Comparison of ENCODE assay signal across 1 cellular context in the genomic region with DNA sequence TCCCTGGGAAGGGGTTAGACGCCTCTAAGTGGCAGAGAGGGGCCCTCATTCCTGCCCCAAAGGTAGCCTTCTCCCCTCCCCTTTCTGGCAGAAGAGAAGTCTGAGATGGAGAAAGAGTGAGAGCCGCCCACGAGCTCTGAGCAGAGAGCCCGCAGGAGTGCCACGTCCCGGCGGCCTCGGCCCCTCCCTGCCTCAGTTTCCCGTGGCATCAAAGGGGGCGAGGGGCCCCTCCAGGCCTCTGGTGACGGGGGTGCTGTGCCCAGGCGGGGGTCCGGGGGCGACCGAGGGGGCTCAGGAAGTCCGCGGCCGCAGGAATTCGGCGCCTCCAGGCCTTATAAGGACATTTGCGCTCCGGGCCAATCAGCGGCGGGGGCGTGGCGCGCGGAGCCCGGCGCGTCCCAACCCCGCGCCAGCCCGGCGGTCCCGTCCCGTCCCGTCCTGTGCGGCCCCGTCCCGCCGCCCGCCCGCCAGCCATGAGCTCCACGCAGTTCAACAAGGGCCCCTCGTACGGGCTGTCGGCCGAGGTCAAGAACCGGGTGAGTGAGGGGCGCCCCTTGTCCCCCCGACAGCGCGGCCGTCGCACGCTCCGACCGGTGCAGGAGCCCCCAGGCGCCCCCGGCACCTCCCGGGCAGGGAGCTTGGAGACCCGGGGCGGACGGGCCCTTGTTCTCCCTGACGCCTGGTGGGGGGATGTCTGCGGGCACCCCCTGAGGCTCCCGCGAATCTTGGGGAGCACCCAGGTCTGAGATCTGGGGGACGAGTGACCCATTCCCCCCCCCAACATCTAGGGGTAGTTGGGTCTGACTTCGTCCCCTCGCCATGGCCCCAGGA.
TF ChIP-seq lines count a peak whose summit lies in the region.

A gene (plus strand): TSS at position 420 of the 831 bp plus-strand sequence. CDS start 54 bp downstream, at position 474.

TF ChIP-seq in HepG2, 621 proteins besides CTCF, POLR2A, EP300 and RAD21 (continued from another document and continues in another):
- TF ChIP-seq, protein P1, sequence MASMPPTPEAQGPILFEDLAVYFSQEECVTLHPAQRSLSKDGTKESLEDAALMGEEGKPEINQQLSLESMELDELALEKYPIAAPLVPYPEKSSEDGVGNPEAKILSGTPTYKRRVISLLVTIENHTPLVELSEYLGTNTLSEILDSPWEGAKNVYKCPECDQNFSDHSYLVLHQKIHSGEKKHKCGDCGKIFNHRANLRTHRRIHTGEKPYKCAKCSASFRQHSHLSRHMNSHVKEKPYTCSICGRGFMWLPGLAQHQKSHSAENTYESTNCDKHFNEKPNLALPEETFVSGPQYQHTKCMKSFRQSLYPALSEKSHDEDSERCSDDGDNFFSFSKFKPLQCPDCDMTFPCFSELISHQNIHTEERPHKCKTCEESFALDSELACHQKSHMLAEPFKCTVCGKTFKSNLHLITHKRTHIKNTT (CRISPR knock-in tag; IDR thresholded peaks at IDR 0.05), result no peak
- peak; percentile 56 for TF ChIP-seq MED8 (CRISPR knock-in tag; IDR thresholded peaks at IDR 0.05; ENCODE audit: insufficient replicate concordance)
- no peak for TF ChIP-seq FOSL1 (CRISPR knock-in tag; IDR thresholded peaks at IDR 0.05; ENCODE audit: borderline replicate concordance)
- TF ChIP-seq SCMH1 (CRISPR knock-in tag; IDR thresholded peaks at IDR 0.05; ENCODE audit: borderline replicate concordance), result no peak
- TF ChIP-seq YEATS2 (CRISPR knock-in tag; IDR thresholded peaks at IDR 0.05; ENCODE audit: borderline replicate concordance), result 0 out of 2 replicates have a peak, but pooled peaks have one; percentile 10
- TF ChIP-seq ARID2 (CRISPR knock-in tag; IDR thresholded peaks at IDR 0.05; ENCODE audit: borderline replicate concordance), result 0 out of 2 replicates have a peak, but pooled peaks have one; percentile 22
- peak; percentile 74 for TF ChIP-seq NFYB (CRISPR knock-in tag; IDR thresholded peaks at IDR 0.05)
- TF ChIP-seq, protein P2, sequence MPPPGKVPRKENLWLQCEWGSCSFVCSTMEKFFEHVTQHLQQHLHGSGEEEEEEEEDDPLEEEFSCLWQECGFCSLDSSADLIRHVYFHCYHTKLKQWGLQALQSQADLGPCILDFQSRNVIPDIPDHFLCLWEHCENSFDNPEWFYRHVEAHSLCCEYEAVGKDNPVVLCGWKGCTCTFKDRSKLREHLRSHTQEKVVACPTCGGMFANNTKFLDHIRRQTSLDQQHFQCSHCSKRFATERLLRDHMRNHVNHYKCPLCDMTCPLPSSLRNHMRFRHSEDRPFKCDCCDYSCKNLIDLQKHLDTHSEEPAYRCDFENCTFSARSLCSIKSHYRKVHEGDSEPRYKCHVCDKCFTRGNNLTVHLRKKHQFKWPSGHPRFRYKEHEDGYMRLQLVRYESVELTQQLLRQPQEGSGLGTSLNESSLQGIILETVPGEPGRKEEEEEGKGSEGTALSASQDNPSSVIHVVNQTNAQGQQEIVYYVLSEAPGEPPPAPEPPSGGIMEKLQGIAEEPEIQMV (CRISPR knock-in tag; IDR thresholded peaks at IDR 0.05; ENCODE audit: low read depth), result 0 out of 2 replicates have a peak, but pooled peaks have one; percentile 3
- peak; percentile 64 for TF ChIP-seq ZFY (CRISPR knock-in tag; IDR thresholded peaks at IDR 0.05)
- no peak for TF ChIP-seq ZNF333 (CRISPR knock-in tag; IDR thresholded peaks at IDR 0.05; ENCODE audit: borderline replicate concordance)
- TF ChIP-seq, protein P3, sequence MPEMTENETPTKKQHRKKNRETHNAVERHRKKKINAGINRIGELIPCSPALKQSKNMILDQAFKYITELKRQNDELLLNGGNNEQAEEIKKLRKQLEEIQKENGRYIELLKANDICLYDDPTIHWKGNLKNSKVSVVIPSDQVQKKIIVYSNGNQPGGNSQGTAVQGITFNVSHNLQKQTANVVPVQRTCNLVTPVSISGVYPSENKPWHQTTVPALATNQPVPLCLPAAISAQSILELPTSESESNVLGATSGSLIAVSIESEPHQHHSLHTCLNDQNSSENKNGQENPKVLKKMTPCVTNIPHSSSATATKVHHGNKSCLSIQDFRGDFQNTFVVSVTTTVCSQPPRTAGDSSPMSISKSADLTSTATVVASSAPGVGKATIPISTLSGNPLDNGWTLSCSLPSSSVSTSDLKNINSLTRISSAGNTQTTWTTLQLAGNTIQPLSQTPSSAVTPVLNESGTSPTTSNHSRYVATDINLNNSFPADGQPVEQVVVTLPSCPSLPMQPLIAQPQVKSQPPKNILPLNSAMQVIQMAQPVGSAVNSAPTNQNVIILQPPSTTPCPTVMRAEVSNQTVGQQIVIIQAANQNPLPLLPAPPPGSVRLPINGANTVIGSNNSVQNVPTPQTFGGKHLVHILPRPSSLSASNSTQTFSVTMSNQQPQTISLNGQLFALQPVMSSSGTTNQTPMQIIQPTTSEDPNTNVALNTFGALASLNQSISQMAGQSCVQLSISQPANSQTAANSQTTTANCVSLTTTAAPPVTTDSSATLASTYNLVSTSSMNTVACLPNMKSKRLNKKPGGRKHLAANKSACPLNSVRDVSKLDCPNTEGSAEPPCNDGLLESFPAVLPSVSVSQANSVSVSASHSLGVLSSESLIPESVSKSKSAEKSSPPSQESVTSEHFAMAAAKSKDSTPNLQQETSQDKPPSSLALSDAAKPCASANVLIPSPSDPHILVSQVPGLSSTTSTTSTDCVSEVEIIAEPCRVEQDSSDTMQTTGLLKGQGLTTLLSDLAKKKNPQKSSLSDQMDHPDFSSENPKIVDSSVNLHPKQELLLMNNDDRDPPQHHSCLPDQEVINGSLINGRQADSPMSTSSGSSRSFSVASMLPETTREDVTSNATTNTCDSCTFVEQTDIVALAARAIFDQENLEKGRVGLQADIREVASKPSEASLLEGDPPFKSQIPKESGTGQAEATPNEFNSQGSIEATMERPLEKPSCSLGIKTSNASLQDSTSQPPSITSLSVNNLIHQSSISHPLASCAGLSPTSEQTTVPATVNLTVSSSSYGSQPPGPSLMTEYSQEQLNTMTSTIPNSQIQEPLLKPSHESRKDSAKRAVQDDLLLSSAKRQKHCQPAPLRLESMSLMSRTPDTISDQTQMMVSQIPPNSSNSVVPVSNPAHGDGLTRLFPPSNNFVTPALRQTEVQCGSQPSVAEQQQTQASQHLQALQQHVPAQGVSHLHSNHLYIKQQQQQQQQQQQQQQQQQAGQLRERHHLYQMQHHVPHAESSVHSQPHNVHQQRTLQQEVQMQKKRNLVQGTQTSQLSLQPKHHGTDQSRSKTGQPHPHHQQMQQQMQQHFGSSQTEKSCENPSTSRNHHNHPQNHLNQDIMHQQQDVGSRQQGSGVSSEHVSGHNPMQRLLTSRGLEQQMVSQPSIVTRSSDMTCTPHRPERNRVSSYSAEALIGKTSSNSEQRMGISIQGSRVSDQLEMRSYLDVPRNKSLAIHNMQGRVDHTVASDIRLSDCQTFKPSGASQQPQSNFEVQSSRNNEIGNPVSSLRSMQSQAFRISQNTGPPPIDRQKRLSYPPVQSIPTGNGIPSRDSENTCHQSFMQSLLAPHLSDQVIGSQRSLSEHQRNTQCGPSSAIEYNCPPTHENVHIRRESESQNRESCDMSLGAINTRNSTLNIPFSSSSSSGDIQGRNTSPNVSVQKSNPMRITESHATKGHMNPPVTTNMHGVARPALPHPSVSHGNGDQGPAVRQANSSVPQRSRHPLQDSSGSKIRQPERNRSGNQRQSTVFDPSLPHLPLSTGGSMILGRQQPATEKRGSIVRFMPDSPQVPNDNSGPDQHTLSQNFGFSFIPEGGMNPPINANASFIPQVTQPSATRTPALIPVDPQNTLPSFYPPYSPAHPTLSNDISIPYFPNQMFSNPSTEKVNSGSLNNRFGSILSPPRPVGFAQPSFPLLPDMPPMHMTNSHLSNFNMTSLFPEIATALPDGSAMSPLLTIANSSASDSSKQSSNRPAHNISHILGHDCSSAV (CRISPR knock-in tag; IDR thresholded peaks at IDR 0.05; ENCODE audit: borderline replicate concordance), result no peak
- TF ChIP-seq, protein P4, sequence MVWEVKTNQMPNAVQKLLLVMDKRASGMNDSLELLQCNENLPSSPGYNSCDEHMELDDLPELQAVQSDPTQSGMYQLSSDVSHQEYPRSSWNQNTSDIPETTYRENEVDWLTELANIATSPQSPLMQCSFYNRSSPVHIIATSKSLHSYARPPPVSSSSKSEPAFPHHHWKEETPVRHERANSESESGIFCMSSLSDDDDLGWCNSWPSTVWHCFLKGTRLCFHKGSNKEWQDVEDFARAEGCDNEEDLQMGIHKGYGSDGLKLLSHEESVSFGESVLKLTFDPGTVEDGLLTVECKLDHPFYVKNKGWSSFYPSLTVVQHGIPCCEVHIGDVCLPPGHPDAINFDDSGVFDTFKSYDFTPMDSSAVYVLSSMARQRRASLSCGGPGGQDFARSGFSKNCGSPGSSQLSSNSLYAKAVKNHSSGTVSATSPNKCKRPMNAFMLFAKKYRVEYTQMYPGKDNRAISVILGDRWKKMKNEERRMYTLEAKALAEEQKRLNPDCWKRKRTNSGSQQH (CRISPR knock-in tag; IDR thresholded peaks at IDR 0.05; ENCODE audit: low read depth), result no peak
- TF ChIP-seq, protein P5, sequence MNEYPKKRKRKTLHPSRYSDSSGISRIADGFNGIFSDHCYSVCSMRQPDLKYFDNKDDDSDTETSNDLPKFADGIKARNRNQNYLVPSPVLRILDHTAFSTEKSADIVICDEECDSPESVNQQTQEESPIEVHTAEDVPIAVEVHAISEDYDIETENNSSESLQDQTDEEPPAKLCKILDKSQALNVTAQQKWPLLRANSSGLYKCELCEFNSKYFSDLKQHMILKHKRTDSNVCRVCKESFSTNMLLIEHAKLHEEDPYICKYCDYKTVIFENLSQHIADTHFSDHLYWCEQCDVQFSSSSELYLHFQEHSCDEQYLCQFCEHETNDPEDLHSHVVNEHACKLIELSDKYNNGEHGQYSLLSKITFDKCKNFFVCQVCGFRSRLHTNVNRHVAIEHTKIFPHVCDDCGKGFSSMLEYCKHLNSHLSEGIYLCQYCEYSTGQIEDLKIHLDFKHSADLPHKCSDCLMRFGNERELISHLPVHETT (CRISPR knock-in tag; conservative IDR thresholded peaks at IDR 0.05), result no peak; the same call in 1 of the 2 replicates
- 0 out of 2 replicates have a peak, but pooled peaks have one; percentile 32 for TF ChIP-seq HES4 (CRISPR knock-in tag; IDR thresholded peaks at IDR 0.05; ENCODE audit: borderline replicate concordance)
- TF ChIP-seq, protein P6, sequence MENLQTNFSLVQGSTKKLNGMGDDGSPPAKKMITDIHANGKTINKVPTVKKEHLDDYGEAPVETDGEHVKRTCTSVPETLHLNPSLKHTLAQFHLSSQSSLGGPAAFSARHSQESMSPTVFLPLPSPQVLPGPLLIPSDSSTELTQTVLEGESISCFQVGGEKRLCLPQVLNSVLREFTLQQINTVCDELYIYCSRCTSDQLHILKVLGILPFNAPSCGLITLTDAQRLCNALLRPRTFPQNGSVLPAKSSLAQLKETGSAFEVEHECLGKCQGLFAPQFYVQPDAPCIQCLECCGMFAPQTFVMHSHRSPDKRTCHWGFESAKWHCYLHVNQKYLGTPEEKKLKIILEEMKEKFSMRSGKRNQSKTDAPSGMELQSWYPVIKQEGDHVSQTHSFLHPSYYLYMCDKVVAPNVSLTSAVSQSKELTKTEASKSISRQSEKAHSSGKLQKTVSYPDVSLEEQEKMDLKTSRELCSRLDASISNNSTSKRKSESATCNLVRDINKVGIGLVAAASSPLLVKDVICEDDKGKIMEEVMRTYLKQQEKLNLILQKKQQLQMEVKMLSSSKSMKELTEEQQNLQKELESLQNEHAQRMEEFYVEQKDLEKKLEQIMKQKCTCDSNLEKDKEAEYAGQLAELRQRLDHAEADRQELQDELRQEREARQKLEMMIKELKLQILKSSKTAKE (CRISPR knock-in tag; IDR thresholded peaks at IDR 0.05; ENCODE audit: borderline replicate concordance), result no peak
- TF ChIP-seq SNAPC2 (CRISPR knock-in tag; IDR thresholded peaks at IDR 0.05), result peak; percentile 58; the same call in 1 of the 2 replicates
- TF ChIP-seq, protein P7, sequence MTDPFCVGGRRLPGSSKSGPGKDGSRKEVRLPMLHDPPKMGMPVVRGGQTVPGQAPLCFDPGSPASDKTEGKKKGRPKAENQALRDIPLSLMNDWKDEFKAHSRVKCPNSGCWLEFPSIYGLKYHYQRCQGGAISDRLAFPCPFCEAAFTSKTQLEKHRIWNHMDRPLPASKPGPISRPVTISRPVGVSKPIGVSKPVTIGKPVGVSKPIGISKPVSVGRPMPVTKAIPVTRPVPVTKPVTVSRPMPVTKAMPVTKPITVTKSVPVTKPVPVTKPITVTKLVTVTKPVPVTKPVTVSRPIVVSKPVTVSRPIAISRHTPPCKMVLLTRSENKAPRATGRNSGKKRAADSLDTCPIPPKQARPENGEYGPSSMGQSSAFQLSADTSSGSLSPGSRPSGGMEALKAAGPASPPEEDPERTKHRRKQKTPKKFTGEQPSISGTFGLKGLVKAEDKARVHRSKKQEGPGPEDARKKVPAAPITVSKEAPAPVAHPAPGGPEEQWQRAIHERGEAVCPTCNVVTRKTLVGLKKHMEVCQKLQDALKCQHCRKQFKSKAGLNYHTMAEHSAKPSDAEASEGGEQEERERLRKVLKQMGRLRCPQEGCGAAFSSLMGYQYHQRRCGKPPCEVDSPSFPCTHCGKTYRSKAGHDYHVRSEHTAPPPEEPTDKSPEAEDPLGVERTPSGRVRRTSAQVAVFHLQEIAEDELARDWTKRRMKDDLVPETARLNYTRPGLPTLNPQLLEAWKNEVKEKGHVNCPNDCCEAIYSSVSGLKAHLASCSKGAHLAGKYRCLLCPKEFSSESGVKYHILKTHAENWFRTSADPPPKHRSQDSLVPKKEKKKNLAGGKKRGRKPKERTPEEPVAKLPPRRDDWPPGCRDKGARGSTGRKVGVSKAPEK (CRISPR knock-in tag; IDR thresholded peaks at IDR 0.05; ENCODE audit: borderline replicate concordance), result no peak
- peak; percentile 70 for TF ChIP-seq SAP130 (CRISPR knock-in tag; IDR thresholded peaks at IDR 0.05; ENCODE audit: low read depth)
- no peak for TF ChIP-seq ZBTB3 (CRISPR knock-in tag; IDR thresholded peaks at IDR 0.05; ENCODE audit: borderline replicate concordance, low read depth)
- TF ChIP-seq ERF (CRISPR knock-in tag; IDR thresholded peaks at IDR 0.05), result no peak
- peak; percentile 79; the same call in 1 of the 2 replicates for TF ChIP-seq SAFB2 (CRISPR knock-in tag; IDR thresholded peaks at IDR 0.05; ENCODE audit: borderline replicate concordance, low read depth)
- no peak for TF ChIP-seq MAZ (IDR thresholded peaks at IDR 0.05; ENCODE audit: borderline replicate concordance, low read depth, low read length)
- peak; percentile 81 for TF ChIP-seq MAZ (CRISPR knock-in tag; IDR thresholded peaks at IDR 0.05; ENCODE audit: low read depth)
- no peak for TF ChIP-seq ZNF552 (CRISPR knock-in tag; IDR thresholded peaks at IDR 0.05; ENCODE audit: borderline replicate concordance)
- TF ChIP-seq MLLT10 (CRISPR knock-in tag; IDR thresholded peaks at IDR 0.05), result no peak
- TF ChIP-seq, protein P8, sequence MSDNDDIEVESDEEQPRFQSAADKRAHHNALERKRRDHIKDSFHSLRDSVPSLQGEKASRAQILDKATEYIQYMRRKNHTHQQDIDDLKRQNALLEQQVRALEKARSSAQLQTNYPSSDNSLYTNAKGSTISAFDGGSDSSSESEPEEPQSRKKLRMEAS (IDR thresholded peaks at IDR 0.05), result no peak; the same call in 1 of the 2 replicates
